Comparison of ENCODE assay signal across 25 cellular contexts in genomic region chr12:45773734-45774133, GRCh38.
"Had no signal": no experiment of that assay in that cellular context is flagged by ENCODE, and none has a peak within 500 bp of the region (broad histone marks: within the 10 kb centered on the region; RNA-seq: fewer than 3 reads in every experiment).

No MANE protein-coding gene starts in this region.

- H3K4me3 ChIP-seq: body of pancreas, cardiac muscle cell, esophagus muscularis mucosa, ovary, prostate gland, right atrium auricular region, spleen, testis had no signal

- H3K36me3 ChIP-seq: cardiac muscle cell, esophagus muscularis mucosa, neutrophil, ovary, prostate gland, right atrium auricular region had no signal

- DNase-seq: activated CD4-positive, alpha-beta T cell treated with anti-CD3 and anti-CD28 coated beads, Interleukin-2, amount 10 ng/mL, durations not matched to agents 24 days and 14 days; activated CD8-positive, alpha-beta memory T cell treated with anti-CD3 and anti-CD28 coated beads, Interleukin-2, amount 10 ng/mL, durations not matched to agents 7 days and 5 days; activated CD8-positive, alpha-beta T cell treated with anti-CD3 and anti-CD28 coated beads for 36 hours; activated effector memory CD4-positive, alpha-beta T cell treated with anti-CD3 and anti-CD28 coated beads, Interleukin-2, amount 50 U/mL, for 16 hours; activated T-cell treated with anti-CD3 and anti-CD28 coated beads for 4 hours; anterior cingulate cortex; body of pancreas; effector CD4-positive, alpha-beta T cell; hypothalamus; left ventricle myocardium superior; ovary; spleen; stimulated activated CD4-positive, alpha-beta T cell treated with anti-CD3 and anti-CD28 coated beads, Interleukin-4, amount 100 ng/mL, for 1 hour; stimulated activated naive CD4-positive, alpha-beta T cell; T-helper 1 cell; T-helper 9 cell; testis had no signal

- H3K9me3 ChIP-seq: body of pancreas, esophagus muscularis mucosa, neutrophil, prostate gland, right atrium auricular region, testis had no signal

- H3K27me3 ChIP-seq: body of pancreas, cardiac muscle cell, esophagus muscularis mucosa, neutrophil, ovary, right atrium auricular region, spleen, testis had no signal

- H3K27ac ChIP-seq: body of pancreas, esophagus muscularis mucosa, ovary, prostate gland, right atrium auricular region, spleen, testis, VCaP had no signal

- ATAC-seq: activated CD4-positive, CD25-positive, alpha-beta regulatory T cell treated with anti-CD3 and anti-CD28 coated beads, Interleukin-2, amount 50 U/mL, for 24 hours; activated CD8-positive, alpha-beta memory T cell treated with anti-CD3 and anti-CD28 coated beads, Interleukin-2, amount 10 ng/mL, durations not matched to agents 7 days and 5 days; activated CD8-positive, alpha-beta T cell treated with anti-CD3 and anti-CD28 coated beads for 36 hours; body of pancreas; natural killer cell treated with Interleukin-12 subunit alpha and Interleukin-12 subunit beta and Interleukin-15 and Interleukin-18, amount 100 ng/mL, for 72 hours had no signal

- H3K4me1 ChIP-seq: prostate gland, testis had no signal
